ENCODE assay signal across 1 cellular context in the genomic region with DNA sequence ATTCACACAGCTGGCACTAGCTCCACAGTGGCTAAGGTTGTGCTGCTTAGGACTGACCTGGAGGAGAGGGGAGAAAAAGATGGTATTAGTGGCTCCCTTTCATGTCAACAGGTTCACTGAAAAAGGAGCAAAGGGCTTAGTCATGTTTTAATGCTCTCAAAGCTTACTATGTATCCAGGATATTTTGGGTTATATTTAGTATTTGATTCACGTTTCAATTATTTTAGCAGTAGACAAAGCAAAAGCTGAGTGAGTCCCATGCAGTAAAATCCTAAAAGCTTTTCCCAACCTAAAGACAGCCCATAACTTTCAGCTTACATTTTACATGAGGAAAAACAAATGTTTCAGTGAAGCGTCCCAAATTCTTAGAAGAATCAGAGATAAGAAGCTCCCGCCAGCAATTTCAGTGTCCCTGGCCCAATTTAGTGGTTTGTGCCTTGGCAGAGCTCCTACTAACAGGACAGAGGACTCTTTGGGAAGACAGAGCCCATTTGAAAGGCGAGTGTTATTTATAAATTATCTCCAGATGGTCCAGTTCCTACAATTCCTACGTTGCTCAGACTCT.
TF ChIP-seq lines count a peak whose summit lies in the region.

No MANE protein-coding gene starts in this region.

TF ChIP-seq in SK-N-SH treated with all-trans-retinoic acid at 6 μM for 48 hours, 23 proteins besides CTCF, POLR2A, EP300 and RAD21 (continued from another document):
- TF ChIP-seq PATZ1 (CRISPR knock-in tag; IDR thresholded peaks at IDR 0.05; ENCODE audit: borderline replicate concordance) (no peak), POU6F1 (CRISPR knock-in tag; IDR thresholded peaks at IDR 0.05; ENCODE audit: borderline replicate concordance, low read depth) (no peak)
